In genomic region chr13:100088648-100089601, GRCh38 we compare ENCODE assay signal across 1 cellular context.
TF ChIP-seq lines count a peak whose summit lies in the region.

PCCA (plus strand) TSS chr13:100089093; CDS start chr13:100089121, 28 bp downstream.

TF ChIP-seq in HepG2, 621 proteins besides CTCF, POLR2A, EP300 and RAD21 (continued from another document and continues in another):
- TF ChIP-seq, protein P1, sequence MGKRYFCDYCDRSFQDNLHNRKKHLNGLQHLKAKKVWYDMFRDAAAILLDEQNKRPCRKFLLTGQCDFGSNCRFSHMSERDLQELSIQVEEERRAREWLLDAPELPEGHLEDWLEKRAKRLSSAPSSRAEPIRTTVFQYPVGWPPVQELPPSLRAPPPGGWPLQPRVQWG (CRISPR knock-in tag; IDR thresholded peaks at IDR 0.05; ENCODE audit: borderline replicate concordance, low read depth): no peak
- TF ChIP-seq ZNF253 (CRISPR knock-in tag; IDR thresholded peaks at IDR 0.05; ENCODE audit: borderline replicate concordance): no peak
- no peak for TF ChIP-seq U2AF1 (optimal IDR thresholded peaks at IDR 0.05; ENCODE audit: low read depth, low read length)
- TF ChIP-seq RFXANK (CRISPR knock-in tag; IDR thresholded peaks at IDR 0.05): no peak
- 0 out of 2 replicates have a peak, but pooled peaks have one; percentile 47 for TF ChIP-seq ZNF121 (CRISPR knock-in tag; IDR thresholded peaks at IDR 0.05)
- no peak for TF ChIP-seq CENPT (CRISPR knock-in tag; IDR thresholded peaks at IDR 0.05; ENCODE audit: low read depth)
- TF ChIP-seq HCFC1 (IDR thresholded peaks at IDR 0.05; ENCODE audit: low read depth, low read length): no peak
- TF ChIP-seq NCOR1 (IDR thresholded peaks at IDR 0.05; ENCODE audit: borderline replicate concordance, low read length): peak; percentile 19; the same call in 1 of the 2 replicates
- peak; percentile 60; the same call in 1 of the 2 replicates for TF ChIP-seq KDM4B (CRISPR knock-in tag; IDR thresholded peaks at IDR 0.05)
- no peak for TF ChIP-seq ZNF17 (CRISPR knock-in tag; IDR thresholded peaks at IDR 0.05)
- TF ChIP-seq NR2F1 (CRISPR knock-in tag; IDR thresholded peaks at IDR 0.05): peak; percentile 39 to 48
- TF ChIP-seq, protein P2, sequence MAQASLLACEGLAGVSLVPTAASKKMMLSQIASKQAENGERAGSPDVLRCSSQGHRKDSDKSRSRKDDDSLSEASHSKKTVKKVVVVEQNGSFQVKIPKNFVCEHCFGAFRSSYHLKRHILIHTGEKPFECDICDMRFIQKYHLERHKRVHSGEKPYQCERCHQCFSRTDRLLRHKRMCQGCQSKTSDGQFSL (CRISPR knock-in tag; IDR thresholded peaks at IDR 0.05): peak; percentile 42; the same call in 1 of the 2 replicates
- peak; percentile 59; the same call in 1 of the 2 replicates for TF ChIP-seq ZNF547 (CRISPR knock-in tag; IDR thresholded peaks at IDR 0.05)
- TF ChIP-seq SAFB2 (CRISPR knock-in tag; IDR thresholded peaks at IDR 0.05; ENCODE audit: borderline replicate concordance, low read depth): peak; percentile 85; the same call in 1 of the 2 replicates
- peak; percentile 46 for TF ChIP-seq HOXD1 (CRISPR knock-in tag; IDR thresholded peaks at IDR 0.05)
- no peak for TF ChIP-seq CHCHD3 (CRISPR knock-in tag; IDR thresholded peaks at IDR 0.05)
- TF ChIP-seq TRIM22 (IDR thresholded peaks at IDR 0.05): no peak
- peak; percentile 49; the same call in 1 of the 2 replicates for TF ChIP-seq HDAC1 (CRISPR knock-in tag; IDR thresholded peaks at IDR 0.05)
- peak; percentile 73; the same call in 1 of the 2 replicates for TF ChIP-seq ZNF710 (CRISPR knock-in tag; IDR thresholded peaks at IDR 0.05; ENCODE audit: borderline replicate concordance)
- TF ChIP-seq ZSCAN31 (CRISPR knock-in tag; IDR thresholded peaks at IDR 0.05; ENCODE audit: low read depth): peak; percentile 93
- TF ChIP-seq DNMT1 (CRISPR knock-in tag; IDR thresholded peaks at IDR 0.05): no peak
- no peak; the same call in 1 of the 2 replicates for TF ChIP-seq ZFP41 (CRISPR knock-in tag; IDR thresholded peaks at IDR 0.05; ENCODE audit: borderline replicate concordance)
- TF ChIP-seq STAG1 (CRISPR knock-in tag; IDR thresholded peaks at IDR 0.05): peak; percentile 22
- TF ChIP-seq SNRNP70 (IDR thresholded peaks at IDR 0.05; ENCODE audit: low read depth, low read length): no peak
- peak; percentile 61; the same call in 1 of the 2 replicates for TF ChIP-seq THRA (CRISPR knock-in tag; IDR thresholded peaks at IDR 0.05; ENCODE audit: borderline replicate concordance)
- no peak for TF ChIP-seq ZSCAN30 (CRISPR knock-in tag; IDR thresholded peaks at IDR 0.05)
- peak; percentile 57; the same call in 1 of the 2 replicates for TF ChIP-seq ZNF678 (CRISPR knock-in tag; IDR thresholded peaks at IDR 0.05)
- TF ChIP-seq DR1 (CRISPR knock-in tag; IDR thresholded peaks at IDR 0.05): peak; percentile 76
- TF ChIP-seq ZBTB20 (CRISPR knock-in tag; IDR thresholded peaks at IDR 0.05; ENCODE audit: borderline replicate concordance, low read depth): no peak
- TF ChIP-seq SRSF9 (IDR thresholded peaks at IDR 0.05; ENCODE audit: borderline replicate concordance, insufficient read depth, low read depth, low read length, poor library complexity, severe bottlenecking): no peak
- 0 out of 2 replicates have a peak, but pooled peaks have one; percentile 64 for TF ChIP-seq ZFAT (CRISPR knock-in tag; conservative IDR thresholded peaks at IDR 0.05)
- TF ChIP-seq KLF9 (CRISPR knock-in tag; IDR thresholded peaks at IDR 0.05; ENCODE audit: low read depth): 0 out of 2 replicates have a peak, but pooled peaks have one; percentile 60
- TF ChIP-seq ZNF703 (CRISPR knock-in tag; IDR thresholded peaks at IDR 0.05; ENCODE audit: borderline replicate concordance): peak; percentile 24; the same call in 1 of the 2 replicates
- TF ChIP-seq TBX2 (CRISPR knock-in tag; IDR thresholded peaks at IDR 0.05; ENCODE audit: borderline replicate concordance): peak; percentile 92
- no peak for TF ChIP-seq ZC3H4 (CRISPR knock-in tag; IDR thresholded peaks at IDR 0.05; ENCODE audit: borderline replicate concordance)
- peak; percentile 55 for TF ChIP-seq TBL1XR1 (IDR thresholded peaks at IDR 0.05; ENCODE audit: borderline replicate concordance, low read length, partially characterized antibody)
- no peak for TF ChIP-seq ZNF24 (IDR thresholded peaks at IDR 0.05)
- TF ChIP-seq HNRNPUL1 (IDR thresholded peaks at IDR 0.05; ENCODE audit: low read depth, low read length): no peak
- TF ChIP-seq, protein P3, sequence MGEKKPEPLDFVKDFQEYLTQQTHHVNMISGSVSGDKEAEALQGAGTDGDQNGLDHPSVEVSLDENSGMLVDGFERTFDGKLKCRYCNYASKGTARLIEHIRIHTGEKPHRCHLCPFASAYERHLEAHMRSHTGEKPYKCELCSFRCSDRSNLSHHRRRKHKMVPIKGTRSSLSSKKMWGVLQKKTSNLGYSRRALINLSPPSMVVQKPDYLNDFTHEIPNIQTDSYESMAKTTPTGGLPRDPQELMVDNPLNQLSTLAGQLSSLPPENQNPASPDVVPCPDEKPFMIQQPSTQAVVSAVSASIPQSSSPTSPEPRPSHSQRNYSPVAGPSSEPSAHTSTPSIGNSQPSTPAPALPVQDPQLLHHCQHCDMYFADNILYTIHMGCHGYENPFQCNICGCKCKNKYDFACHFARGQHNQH (CRISPR knock-in tag; IDR thresholded peaks at IDR 0.05): peak; percentile 59
- no peak for TF ChIP-seq NBN (conservative IDR thresholded peaks at IDR 0.05)
- TF ChIP-seq ZNF841 (CRISPR knock-in tag; IDR thresholded peaks at IDR 0.05; ENCODE audit: borderline replicate concordance): no peak
- TF ChIP-seq ESRRA (CRISPR knock-in tag; IDR thresholded peaks at IDR 0.05; ENCODE audit: low read depth): no peak; the same call in 1 of the 2 replicates
- TF ChIP-seq ZSCAN25 (CRISPR knock-in tag; IDR thresholded peaks at IDR 0.05): peak; percentile 87; the same call in 1 of the 2 replicates
- 0 out of 2 replicates have a peak, but pooled peaks have one; percentile 59 for TF ChIP-seq ZNF264 (CRISPR knock-in tag; IDR thresholded peaks at IDR 0.05)
- peak; percentile 76 for TF ChIP-seq DRAP1 (CRISPR knock-in tag; IDR thresholded peaks at IDR 0.05)
- no peak for TF ChIP-seq EHMT2 (IDR thresholded peaks at IDR 0.05; ENCODE audit: borderline replicate concordance, low read depth, low read length)
- TF ChIP-seq ATF3 (CRISPR knock-in tag; IDR thresholded peaks at IDR 0.05): peak; percentile 60; the same call in 1 of the 2 replicates
- TF ChIP-seq TEAD3 (CRISPR knock-in tag; optimal IDR thresholded peaks at IDR 0.05; ENCODE audit: borderline replicate concordance): no peak
- TF ChIP-seq, protein P4, sequence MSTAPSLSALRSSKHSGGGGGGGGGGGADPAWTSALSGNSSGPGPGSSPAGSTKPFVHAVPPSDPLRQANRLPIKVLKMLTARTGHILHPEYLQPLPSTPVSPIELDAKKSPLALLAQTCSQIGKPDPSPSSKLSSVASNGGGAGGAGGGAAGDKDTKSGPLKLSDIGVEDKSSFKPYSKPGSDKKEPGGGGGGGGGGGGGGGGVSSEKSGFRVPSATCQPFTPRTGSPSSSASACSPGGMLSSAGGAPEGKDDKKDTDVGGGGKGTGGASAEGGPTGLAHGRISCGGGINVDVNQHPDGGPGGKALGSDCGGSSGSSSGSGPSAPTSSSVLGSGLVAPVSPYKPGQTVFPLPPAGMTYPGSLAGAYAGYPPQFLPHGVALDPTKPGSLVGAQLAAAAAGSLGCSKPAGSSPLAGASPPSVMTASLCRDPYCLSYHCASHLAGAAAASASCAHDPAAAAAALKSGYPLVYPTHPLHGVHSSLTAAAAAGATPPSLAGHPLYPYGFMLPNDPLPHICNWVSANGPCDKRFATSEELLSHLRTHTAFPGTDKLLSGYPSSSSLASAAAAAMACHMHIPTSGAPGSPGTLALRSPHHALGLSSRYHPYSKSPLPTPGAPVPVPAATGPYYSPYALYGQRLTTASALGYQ (CRISPR knock-in tag; IDR thresholded peaks at IDR 0.05): peak; percentile 81
- TF ChIP-seq, protein P5, sequence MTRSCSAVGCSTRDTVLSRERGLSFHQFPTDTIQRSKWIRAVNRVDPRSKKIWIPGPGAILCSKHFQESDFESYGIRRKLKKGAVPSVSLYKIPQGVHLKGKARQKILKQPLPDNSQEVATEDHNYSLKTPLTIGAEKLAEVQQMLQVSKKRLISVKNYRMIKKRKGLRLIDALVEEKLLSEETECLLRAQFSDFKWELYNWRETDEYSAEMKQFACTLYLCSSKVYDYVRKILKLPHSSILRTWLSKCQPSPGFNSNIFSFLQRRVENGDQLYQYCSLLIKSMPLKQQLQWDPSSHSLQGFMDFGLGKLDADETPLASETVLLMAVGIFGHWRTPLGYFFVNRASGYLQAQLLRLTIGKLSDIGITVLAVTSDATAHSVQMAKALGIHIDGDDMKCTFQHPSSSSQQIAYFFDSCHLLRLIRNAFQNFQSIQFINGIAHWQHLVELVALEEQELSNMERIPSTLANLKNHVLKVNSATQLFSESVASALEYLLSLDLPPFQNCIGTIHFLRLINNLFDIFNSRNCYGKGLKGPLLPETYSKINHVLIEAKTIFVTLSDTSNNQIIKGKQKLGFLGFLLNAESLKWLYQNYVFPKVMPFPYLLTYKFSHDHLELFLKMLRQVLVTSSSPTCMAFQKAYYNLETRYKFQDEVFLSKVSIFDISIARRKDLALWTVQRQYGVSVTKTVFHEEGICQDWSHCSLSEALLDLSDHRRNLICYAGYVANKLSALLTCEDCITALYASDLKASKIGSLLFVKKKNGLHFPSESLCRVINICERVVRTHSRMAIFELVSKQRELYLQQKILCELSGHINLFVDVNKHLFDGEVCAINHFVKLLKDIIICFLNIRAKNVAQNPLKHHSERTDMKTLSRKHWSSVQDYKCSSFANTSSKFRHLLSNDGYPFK (CRISPR knock-in tag; IDR thresholded peaks at IDR 0.05; ENCODE audit: borderline replicate concordance): peak; percentile 75; the same call in 1 of the 2 replicates
- TF ChIP-seq TFE3 (CRISPR knock-in tag; IDR thresholded peaks at IDR 0.05): peak; percentile 50; the same call in 1 of the 2 replicates
- TF ChIP-seq ASH2L (IDR thresholded peaks at IDR 0.05; ENCODE audit: insufficient read length, low read depth, low read length): peak; percentile 89
- no peak for TF ChIP-seq ZNF570 (CRISPR knock-in tag; IDR thresholded peaks at IDR 0.05; ENCODE audit: borderline replicate concordance)
